9 cellular contexts compared by ENCODE assay signal in genomic region chr16:16120382-16121184, GRCh38.
DNase-seq lines count a peak whose midpoint lies in the region; ATAC-seq and TF ChIP-seq lines count a peak whose summit lies in the region.
"Had no signal": no experiment of that assay in that cellular context is flagged by ENCODE, and none has a peak within 500 bp of the region (broad histone marks: within the 10 kb centered on the region; RNA-seq: fewer than 3 reads in every experiment).

No MANE protein-coding gene starts in this region.

- peak; percentile 62 for DNase-seq in KBM-7
- DNase-seq in SHP77 treated with DMSO at 0.1 percent for 48 hours (lab: John Stamatoyannopoulos, UW) = peak; percentile 46
- DNase-seq in cardiac septum (ENCODE audit: low spot score) = peak; percentile 80
- peak; percentile 83 for DNase-seq in retinal pigment epithelial cell (ENCODE audit: low read depth)
- DNase-seq in GM19240 (ENCODE audit: insufficient read length, low spot score) = no peak
- no peak for DNase-seq in glomerular visceral epithelial cell (ENCODE audit: extremely low spot score)
- no peak for DNase-seq in GM19238 (ENCODE audit: insufficient read length, low spot score)
- DNase-seq: SJCRH30 had no signal

- TF ChIP-seq CTCF in retinal pigment epithelial cell (conservative IDR thresholded peaks at IDR 0.05; ENCODE audit: low read depth, low read length) = no peak

- in situ Hi-C loops in KBM-7 (cut with MboI; ENCODE audit: low pct_unique_long_range_greater_than_20kb, low sequenced_read_pairs) = no loop called here

- intact Hi-C loops in cardiac septum (cut with DNase I) = no loop called here

- no peak overlapping the region for H3K4me3 ChIP-seq in retinal pigment epithelial cell (ENCODE audit: low read length)
- H3K4me3 ChIP-seq: SJCRH30 had no signal

- no peak for ATAC-seq in HG03280 (IDR thresholded peaks at IDR 0.05; ENCODE audit: unreplicated experiment)

Comparison
In these comparisons a context has a peak if more than half of its experiments do, and no peak if none do; other contexts are left out.
1. DNase-seq: peak in KBM-7 (single experiment), SHP77 treated with DMSO at 0.1 percent for 48 hours (single experiment), cardiac septum (single experiment) and retinal pigment epithelial cell (single experiment); none in GM19240 (single experiment), glomerular visceral epithelial cell (single experiment) and GM19238 (single experiment).